Comparison of ENCODE assay signal across 23 cellular contexts in genomic region chr10:10991144-10991543, GRCh38. TPM values are rescaled to one million over a fixed set of nuclear protein-coding genes. Genes with fewer than 3 reads are reported as not detected.
"Had no signal": no experiment of that assay in that cellular context is flagged by ENCODE, and none has a peak within 500 bp of the region (broad histone marks: within the 10 kb centered on the region; RNA-seq: fewer than 3 reads in every experiment).

No MANE protein-coding gene starts in this region.

- DNase-seq: IMR-90, Karpas-422, KG1, MG63, NCI-H1092, NCI-H1105 treated with DMSO at 0.1 percent for 48 hours, NCI-H1417 treated with DMSO at 0.1 percent for 48 hours, NCI-H146, NCI-H1694 treated with DMSO at 0.1 percent for 48 hours, NCI-H1930, NCI-H2081, NCI-H2107, NCI-H2227 treated with DMSO at 0.1 percent for 48 hours, NCI-H510A, NCI-H524 treated with DMSO at 0.1 percent for 48 hours, NCI-H69, NCI-H774, Right ventricle myocardium superior, RPMI8226, SIG-M5 had no signal

- H3K4me1 ChIP-seq: SJSA1 had no signal

- H3K36me3 ChIP-seq: MG63, SJSA1 had no signal

- H3K27ac ChIP-seq: SJSA1, SK-N-MC had no signal

- ATAC-seq: HepG2 had no signal

- H3K9me3 ChIP-seq: SJSA1 had no signal

- H3K4me3 ChIP-seq: MG63, SJSA1, SK-N-MC had no signal

- H3K27me3 ChIP-seq: MG63, SJSA1 had no signal

RNA-seq across cellular contexts. Expression of gene CELF2, which starts 26.5 kb away (rescaled TPM):
- polyA plus RNA-seq: HepG2 had no signal
